In genomic region chr10:96306516-96306915, GRCh38 we compare ENCODE assay signal across 1 cellular context.
TF ChIP-seq lines count a peak whose summit lies in the region.

No MANE protein-coding gene starts in this region.

TF ChIP-seq in HepG2, 621 proteins besides CTCF, POLR2A, EP300 and RAD21:
- TF ChIP-seq KDM4B (CRISPR knock-in tag; IDR thresholded peaks at IDR 0.05) (no peak), ZNF781 (CRISPR knock-in tag; IDR thresholded peaks at IDR 0.05; ENCODE audit: borderline replicate concordance, not compliant biosample characterization) (no peak)
- TF ChIP-seq, protein P1, sequence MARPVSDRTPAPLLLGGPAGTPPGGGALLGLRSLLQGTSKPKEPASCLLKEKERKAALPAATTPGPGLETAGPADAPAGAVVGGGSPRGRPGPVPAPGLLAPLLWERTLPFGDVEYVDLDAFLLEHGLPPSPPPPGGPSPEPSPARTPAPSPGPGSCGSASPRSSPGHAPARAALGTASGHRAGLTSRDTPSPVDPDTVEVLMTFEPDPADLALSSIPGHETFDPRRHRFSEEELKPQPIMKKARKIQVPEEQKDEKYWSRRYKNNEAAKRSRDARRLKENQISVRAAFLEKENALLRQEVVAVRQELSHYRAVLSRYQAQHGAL (CRISPR knock-in tag; IDR thresholded peaks at IDR 0.05; ENCODE audit: not compliant biosample characterization) = no peak
